8 cellular contexts compared by ENCODE assay signal in genomic region chr12:15772405-15773018, GRCh38. TPM values are rescaled to one million over a fixed set of nuclear protein-coding genes. Genes with fewer than 3 reads are reported as not detected.
DNase-seq lines count a peak whose midpoint lies in the region; ATAC-seq and TF ChIP-seq lines count a peak whose summit lies in the region.

No MANE protein-coding gene starts in this region.

- peak; percentile 49 for DNase-seq in AG10803 (ENCODE audit: low read depth)
- no peak for DNase-seq in GM13977 (ENCODE audit: low spot score)
- peak; percentile 55 for DNase-seq in SW480 (ENCODE audit: low spot score)
- DNase-seq in kidney epithelial cell (ENCODE audit: low read depth): no peak
- DNase-seq in GM20000 (ENCODE audit: low spot score): no peak
- DNase-seq in 8988T: no peak
- DNase-seq in activated naive CD4-positive, alpha-beta T cell treated with anti-CD3 and anti-CD28 coated beads, Interleukin-2, amount 50 U/mL, for 16 hours: no peak

- peak; percentile 51 for TF ChIP-seq CTCF in AG10803 (conservative IDR thresholded peaks at IDR 0.05; ENCODE audit: low read length)
- peak; percentile 17 for TF ChIP-seq CTCF in GM13977 (IDR thresholded peaks at IDR 0.05; ENCODE audit: extremely low read depth, insufficient read depth, missing control alignments)
- peak; percentile 27 for TF ChIP-seq CTCF in kidney epithelial cell (IDR thresholded peaks at IDR 0.05; ENCODE audit: insufficient read depth, low read length, poor library complexity, severe bottlenecking)
- no peak for TF ChIP-seq CTCF in GM20000 (IDR thresholded peaks at IDR 0.05; ENCODE audit: extremely low read depth, missing control alignments)

- in situ Hi-C loops in GM13977 (cut with MboI; ENCODE audit: low pct_unique_long_range_greater_than_20kb, low sequenced_read_pairs, unreplicated experiment): no loop called here

- no peaks in the 10 kb centered on the region for H3K36me3 ChIP-seq in kidney epithelial cell (ENCODE audit: control insufficient read depth, insufficient read depth, low read length)

- H3K4me3 ChIP-seq in AG10803 (ENCODE audit: low read length) (no peak overlapping the region), kidney epithelial cell (ENCODE audit: low read depth, low read length) (no peak overlapping the region)

- no peak for ATAC-seq in HG03139 (IDR thresholded peaks at IDR 0.05; ENCODE audit: unreplicated experiment)

- H3K27me3 ChIP-seq in kidney epithelial cell (ENCODE audit: control insufficient read depth, insufficient read depth, low read length): no peaks in the 10 kb centered on the region

RNA-seq across cellular contexts. Expression of gene EPS8, which starts 16.7 kb away (rescaled TPM):
- total RNA-seq in kidney epithelial cell: 17.8 and 19.2 TPM in 2 replicates

Comparison
In these comparisons a context has a peak if more than half of its experiments do, and no peak if none do; other contexts are left out.
1. DNase-seq: peak in AG10803 (single experiment) and SW480 (single experiment); none in GM13977 (single experiment), kidney epithelial cell (single experiment), GM20000 (single experiment), 8988T (single experiment) and activated naive CD4-positive, alpha-beta T cell treated with anti-CD3 and anti-CD28 coated beads, Interleukin-2, amount 50 U/mL, for 16 hours (single experiment).